In the genomic region with DNA sequence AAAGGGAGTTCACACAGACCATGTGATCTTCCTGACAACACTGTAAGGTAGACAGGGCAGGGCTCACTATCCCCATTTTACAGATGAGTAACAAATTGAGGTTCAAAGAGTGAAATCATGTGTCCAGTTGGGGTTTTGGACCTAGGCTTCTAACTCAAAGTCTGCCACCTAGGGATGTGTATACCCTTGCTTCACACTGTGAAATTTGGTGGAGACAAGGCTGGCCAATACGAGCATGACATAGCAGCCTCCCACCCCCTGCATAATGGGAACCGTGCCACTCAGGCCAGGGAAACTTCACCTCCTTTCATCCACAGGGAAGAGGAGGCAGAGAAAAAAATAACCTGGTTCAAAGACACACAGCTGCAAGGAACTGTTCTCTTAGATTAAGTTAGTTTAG, we compare ENCODE assay signal across 26 cellular contexts. TPM values are rescaled to one million over a fixed set of nuclear protein-coding genes. Genes with fewer than 3 reads are reported as not detected.
"Had no signal": no experiment of that assay in that cellular context is flagged by ENCODE, and none has a peak within 500 bp of the region (broad histone marks: within the 10 kb centered on the region; RNA-seq: fewer than 3 reads in every experiment).

No MANE protein-coding gene starts in this region.

- H3K27me3 ChIP-seq: MG63, Peyer's patch, SJCRH30 had no signal

- H3K9ac ChIP-seq: SK-N-SH had no signal

- H3K4me3 ChIP-seq: MG63, PC-9, Peyer's patch, SJCRH30 had no signal

- H2AFZ ChIP-seq: PC-9 had no signal

- H3K4me2 ChIP-seq: PC-9, SK-N-SH had no signal

- H3K27ac ChIP-seq: PC-9, Peyer's patch, SJCRH30 had no signal

- ATAC-seq: Right ventricle myocardium inferior had no signal

- H3K36me3 ChIP-seq: Peyer's patch had no signal

- H3K9me3 ChIP-seq: MG63, Peyer's patch, SJCRH30, SK-N-SH had no signal

- DNase-seq: Karpas-422, KG1, MG63, NCI-H1092, NCI-H1105 treated with DMSO at 0.1 percent for 48 hours, NCI-H1417 treated with DMSO at 0.1 percent for 48 hours, NCI-H146, NCI-H1694 treated with DMSO at 0.1 percent for 48 hours, NCI-H1930, NCI-H2081, NCI-H2107, NCI-H2227 treated with DMSO at 0.1 percent for 48 hours, NCI-H524, NCI-H526 treated with DMSO at 0.1 percent for 48 hours, NCI-H774, OCI-M1, PC-9, Peyer's patch, SHP77 treated with DMSO at 0.1 percent for 48 hours, SJCRH30, SK-N-SH, SW 1271 had no signal

- H3K4me1 ChIP-seq: SJCRH30 had no signal

RNA-seq across cellular contexts. Expression of gene TTC24, which starts 14.0 kb away (rescaled TPM):
- total RNA-seq: HT-29, NCI-H460, PC-9, Peyer's patch, Right ventricle myocardium inferior, RPMI7951, SJCRH30 had no signal
- polyA plus RNA-seq: SK-N-SH had no signal

RNA-seq across cellular contexts. Expression of gene HAPLN2, which starts 53.7 kb away (rescaled TPM):
- total RNA-seq: NCI-H460, PC-9, RPMI7951 had no signal
